ENCODE assay signal across 10 cellular contexts in genomic region chr22:35482974-35483373, GRCh38. TPM values are rescaled to one million over a fixed set of nuclear protein-coding genes. Genes with fewer than 3 reads are reported as not detected.
"Had no signal": no experiment of that assay in that cellular context is flagged by ENCODE, and none has a peak within 500 bp of the region (broad histone marks: within the 10 kb centered on the region; RNA-seq: fewer than 3 reads in every experiment).

No MANE protein-coding gene starts in this region.

- H3K9me3 Mint-ChIP-seq: GM23338, H9, HFFc6, IgD-negative memory B cell had no signal

- H3K27ac Mint-ChIP-seq: GM23338, HFFc6 had no signal

- ATAC-seq: GM23338, HepG2 had no signal

- H3K27ac ChIP-seq: HL-60, KMS-11 had no signal

- H3K9ac ChIP-seq: KMS-11 had no signal

- H3K4me3 ChIP-seq: GM23338 had no signal

- DNase-seq: H9, HCEC 1CT, HFFc6, KBM-7 had no signal

- H3K4me3 Mint-ChIP-seq: GM23338, H9, HFFc6, IgD-negative memory B cell had no signal

- H3K4me2 ChIP-seq: GM23338, KMS-11 had no signal

RNA-seq across cellular contexts. Expression of gene RASD2, which starts 57.7 kb away (rescaled TPM):
- total RNA-seq: HepG2, HFFc6, HT1080 had no signal
- polyA plus RNA-seq: HepG2, IgD-negative memory B cell had no signal
